15 cellular contexts compared by ENCODE assay signal in the genomic region with DNA sequence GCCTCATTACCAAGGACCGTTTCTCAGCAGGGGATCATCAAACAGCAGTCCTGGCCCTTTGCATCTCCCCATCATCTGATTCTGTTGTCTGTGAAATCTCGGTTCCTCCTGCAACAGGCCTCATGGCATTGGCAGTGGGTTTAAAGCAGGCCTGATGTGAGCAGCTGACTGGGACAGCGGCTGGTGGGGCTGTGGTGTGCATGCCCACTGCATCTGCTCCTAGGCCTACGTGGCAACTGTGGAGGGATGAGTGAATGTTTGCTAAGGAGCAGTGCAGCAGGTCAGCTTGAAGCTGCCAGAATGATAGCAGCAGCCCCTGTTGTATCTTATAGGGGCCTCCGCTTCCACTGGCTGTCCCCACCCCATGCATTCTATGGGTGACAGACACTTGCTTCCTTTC.
DNase-seq lines count a peak whose midpoint lies in the region; ATAC-seq and TF ChIP-seq lines count a peak whose summit lies in the region.
"Had no signal": no experiment of that assay in that cellular context is flagged by ENCODE, and none has a peak within 500 bp of the region (broad histone marks: within the 10 kb centered on the region; RNA-seq: fewer than 3 reads in every experiment).

No MANE protein-coding gene starts in this region.

- no peaks in the 10 kb centered on the region for H3K36me3 ChIP-seq in neural cell (ENCODE audit: insufficient read depth, low read length)
- H3K36me3 ChIP-seq in CD8-positive, alpha-beta memory T cell (ENCODE audit: insufficient read depth, low read length): no peaks in the 10 kb centered on the region

- H3K4me3 ChIP-seq in neural cell (ENCODE audit: low read length): no peak overlapping the region
- no peak overlapping the region for H3K4me3 ChIP-seq in CD8-positive, alpha-beta memory T cell (ENCODE audit: low read length)
- H3K4me3 ChIP-seq: A549, GM23248 had no signal

- H3K27ac Mint-ChIP-seq in activated CD4-positive, alpha-beta T cell treated with anti-CD3 and anti-CD28 coated beads, Interleukin-2, amount 10 ng/mL, durations not matched to agents 7 days and 5 days: peak overlapping the region; percentile 47
- H3K27ac Mint-ChIP-seq in CD8-positive, alpha-beta memory T cell: no peak overlapping the region
- H3K27ac Mint-ChIP-seq in nephron progenitor cell: no peak overlapping the region
- H3K27ac Mint-ChIP-seq: CD4-positive, CD25-positive, alpha-beta regulatory T cell; HFFc6 had no signal

- no peak overlapping the region for H3K4me3 Mint-ChIP-seq in activated CD4-positive, alpha-beta T cell treated with anti-CD3 and anti-CD28 coated beads, Interleukin-2, amount 10 ng/mL, durations not matched to agents 7 days and 5 days
- no peak overlapping the region for H3K4me3 Mint-ChIP-seq in CD8-positive, alpha-beta memory T cell
- no peak overlapping the region for H3K4me3 Mint-ChIP-seq in nephron progenitor cell
- H3K4me3 Mint-ChIP-seq: CD4-positive, CD25-positive, alpha-beta regulatory T cell; HFFc6 had no signal

- POLR2A ChIA-PET in activated CD4-positive, alpha-beta T cell treated with anti-CD3 and anti-CD28 coated beads, Interleukin-2, amount 10 ng/mL, durations not matched to agents 7 days and 5 days (lab: Charles Lee): no interaction called here
- POLR2A ChIA-PET in CD8-positive, alpha-beta memory T cell (lab: Charles Lee): no interaction called here

- no peaks in the 10 kb centered on the region for H3K9me3 ChIP-seq in neural cell (ENCODE audit: low read length)
- no peaks in the 10 kb centered on the region for H3K9me3 ChIP-seq in CD8-positive, alpha-beta memory T cell (ENCODE audit: low read length)
- H3K9me3 ChIP-seq: A549, Caco-2 had no signal

- no peaks in the 10 kb centered on the region for H3K4me1 ChIP-seq in CD8-positive, alpha-beta memory T cell (ENCODE audit: insufficient read depth, low read length)
- H3K4me1 ChIP-seq: A549 had no signal

- no peak overlapping the region for H2AFZ ChIP-seq in neural cell (ENCODE audit: low read depth, low read length)
- H2AFZ ChIP-seq: GM23248 had no signal

- CTCF ChIA-PET in activated CD4-positive, alpha-beta T cell treated with anti-CD3 and anti-CD28 coated beads, Interleukin-2, amount 10 ng/mL, durations not matched to agents 7 days and 5 days (lab: Charles Lee): no interaction called here
- CTCF ChIA-PET in CD8-positive, alpha-beta memory T cell (lab: Charles Lee): no interaction called here

- H3K27me3 ChIP-seq in neural cell (ENCODE audit: insufficient read depth, low read depth, low read length): no peaks in the 10 kb centered on the region
- H3K27me3 ChIP-seq in CD8-positive, alpha-beta memory T cell (ENCODE audit: insufficient read depth, low read length, poor library complexity, severe bottlenecking): no peaks in the 10 kb centered on the region

- no peak overlapping the region for H3K4me2 ChIP-seq in neural cell (ENCODE audit: low read length)
- H3K4me2 ChIP-seq: A549 had no signal

- H3K4me1 Mint-ChIP-seq in activated CD4-positive, alpha-beta T cell treated with anti-CD3 and anti-CD28 coated beads, Interleukin-2, amount 10 ng/mL, durations not matched to agents 7 days and 5 days: no peaks in the 10 kb centered on the region
- peaks cover 0 to 2% (median 0%) of the 10 kb centered on the region in 3 donors for H3K4me1 Mint-ChIP-seq in CD8-positive, alpha-beta memory T cell
- peaks cover 24% of the 10 kb centered on the region for H3K4me1 Mint-ChIP-seq in nephron progenitor cell

- H3K27ac ChIP-seq in cingulate gyrus (ENCODE audit: low read depth, low read length) (peak overlapping the region; percentile 13), neural cell (ENCODE audit: low read length) (peak overlapping the region; percentile 35)
- H3K27ac ChIP-seq in CD8-positive, alpha-beta memory T cell (ENCODE audit: low read depth, low read length): no peak overlapping the region
- H3K27ac ChIP-seq: 22Rv1, A549, GM23248 had no signal

- DNase-seq in activated CD4-positive, alpha-beta T cell treated with anti-CD3 and anti-CD28 coated beads, Interleukin-2, amount 10 ng/mL, durations not matched to agents 7 days and 5 days: no peak
- DNase-seq in activated CD4-positive, alpha-beta T cell treated with anti-CD3 and anti-CD28 coated beads for 1 hour: no peak
- DNase-seq in CD8-positive, alpha-beta memory T cell: no peak
- DNase-seq in nephron progenitor cell: no peak
- DNase-seq: C1 segment of cervical spinal cord; Caco-2; CD4-positive, CD25-positive, alpha-beta regulatory T cell; GM23248; HFFc6 had no signal

- peaks cover 3% of the 10 kb centered on the region for H3K9me3 Mint-ChIP-seq in activated CD4-positive, alpha-beta T cell treated with anti-CD3 and anti-CD28 coated beads, Interleukin-2, amount 10 ng/mL, durations not matched to agents 7 days and 5 days
- H3K9me3 Mint-ChIP-seq in CD8-positive, alpha-beta memory T cell: peaks cover 0 to 9% (median 4%) of the 10 kb centered on the region in 5 donors
- peaks cover 26% of the 10 kb centered on the region for H3K9me3 Mint-ChIP-seq in nephron progenitor cell
- H3K9me3 Mint-ChIP-seq: HFFc6 had no signal

- no peak for ATAC-seq in GM21447 (IDR thresholded peaks at IDR 0.05; ENCODE audit: unreplicated experiment)
- ATAC-seq: A549, HCT116 had no signal

- no peak for TF ChIP-seq RAD21 in neural cell (conservative IDR thresholded peaks at IDR 0.05)

- H3F3A ChIP-seq in neural cell (ENCODE audit: insufficient read depth, low read length, poor library complexity, severe bottlenecking): no peaks in the 10 kb centered on the region

- no peaks in the 10 kb centered on the region for H4K20me1 ChIP-seq in neural cell (ENCODE audit: insufficient read depth)

- H3K79me2 ChIP-seq in neural cell (replicated peaks; ENCODE audit: insufficient read depth, low read length): no peaks in the 10 kb centered on the region

- no peak for TF ChIP-seq EP300 in neural cell (conservative IDR thresholded peaks at IDR 0.05; ENCODE audit: poor library complexity, severe bottlenecking)

- TF ChIP-seq CTCF in neural cell (IDR thresholded peaks at IDR 0.05; ENCODE audit: poor library complexity, severe bottlenecking) (no peak), nephron progenitor cell (IDR thresholded peaks at IDR 0.05) (no peak)

- no peaks in the 10 kb centered on the region for H3K36me3 Mint-ChIP-seq in activated CD4-positive, alpha-beta T cell treated with anti-CD3 and anti-CD28 coated beads, Interleukin-2, amount 10 ng/mL, durations not matched to agents 7 days and 5 days (ENCODE audit: low read depth)
- peaks cover 4 to 21% (median 5%) of the 10 kb centered on the region in 3 donors for H3K36me3 Mint-ChIP-seq in CD8-positive, alpha-beta memory T cell
- H3K36me3 Mint-ChIP-seq in nephron progenitor cell (ENCODE audit: low read depth): peaks cover 17% of the 10 kb centered on the region

- H3K9ac ChIP-seq in neural cell (ENCODE audit: low read length): no peak overlapping the region
- H3K9ac ChIP-seq: GM23248 had no signal

- no peaks in the 10 kb centered on the region for H3K9me2 ChIP-seq in neural cell (ENCODE audit: insufficient read depth, low read length)

- no peaks in the 10 kb centered on the region for H3K27me3 Mint-ChIP-seq in activated CD4-positive, alpha-beta T cell treated with anti-CD3 and anti-CD28 coated beads, Interleukin-2, amount 10 ng/mL, durations not matched to agents 7 days and 5 days
- no peaks in the 10 kb centered on the region for H3K27me3 Mint-ChIP-seq in CD8-positive, alpha-beta memory T cell
- peaks cover 2% of the 10 kb centered on the region for H3K27me3 Mint-ChIP-seq in nephron progenitor cell (ENCODE audit: low read depth, poor library complexity)
- H3K27me3 Mint-ChIP-seq: CD4-positive, CD25-positive, alpha-beta regulatory T cell had no signal

TF ChIP-seq in neural cell, 6 proteins besides CTCF, POLR2A, EP300 and RAD21:
- TF ChIP-seq, protein P1, sequence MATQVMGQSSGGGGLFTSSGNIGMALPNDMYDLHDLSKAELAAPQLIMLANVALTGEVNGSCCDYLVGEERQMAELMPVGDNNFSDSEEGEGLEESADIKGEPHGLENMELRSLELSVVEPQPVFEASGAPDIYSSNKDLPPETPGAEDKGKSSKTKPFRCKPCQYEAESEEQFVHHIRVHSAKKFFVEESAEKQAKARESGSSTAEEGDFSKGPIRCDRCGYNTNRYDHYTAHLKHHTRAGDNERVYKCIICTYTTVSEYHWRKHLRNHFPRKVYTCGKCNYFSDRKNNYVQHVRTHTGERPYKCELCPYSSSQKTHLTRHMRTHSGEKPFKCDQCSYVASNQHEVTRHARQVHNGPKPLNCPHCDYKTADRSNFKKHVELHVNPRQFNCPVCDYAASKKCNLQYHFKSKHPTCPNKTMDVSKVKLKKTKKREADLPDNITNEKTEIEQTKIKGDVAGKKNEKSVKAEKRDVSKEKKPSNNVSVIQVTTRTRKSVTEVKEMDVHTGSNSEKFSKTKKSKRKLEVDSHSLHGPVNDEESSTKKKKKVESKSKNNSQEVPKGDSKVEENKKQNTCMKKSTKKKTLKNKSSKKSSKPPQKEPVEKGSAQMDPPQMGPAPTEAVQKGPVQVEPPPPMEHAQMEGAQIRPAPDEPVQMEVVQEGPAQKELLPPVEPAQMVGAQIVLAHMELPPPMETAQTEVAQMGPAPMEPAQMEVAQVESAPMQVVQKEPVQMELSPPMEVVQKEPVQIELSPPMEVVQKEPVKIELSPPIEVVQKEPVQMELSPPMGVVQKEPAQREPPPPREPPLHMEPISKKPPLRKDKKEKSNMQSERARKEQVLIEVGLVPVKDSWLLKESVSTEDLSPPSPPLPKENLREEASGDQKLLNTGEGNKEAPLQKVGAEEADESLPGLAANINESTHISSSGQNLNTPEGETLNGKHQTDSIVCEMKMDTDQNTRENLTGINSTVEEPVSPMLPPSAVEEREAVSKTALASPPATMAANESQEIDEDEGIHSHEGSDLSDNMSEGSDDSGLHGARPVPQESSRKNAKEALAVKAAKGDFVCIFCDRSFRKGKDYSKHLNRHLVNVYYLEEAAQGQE (IDR thresholded peaks at IDR 0.05; ENCODE audit: borderline replicate concordance): no peak
- TF ChIP-seq POLR2AphosphoS5 (IDR thresholded peaks at IDR 0.05): no peak
- no peak for TF ChIP-seq SMC3 (conservative IDR thresholded peaks at IDR 0.05; ENCODE audit: poor library complexity)
- TF ChIP-seq MXI1 (conservative IDR thresholded peaks at IDR 0.05; ENCODE audit: poor library complexity, severe bottlenecking): no peak
- no peak for TF ChIP-seq EZH2 (IDR thresholded peaks at IDR 0.05; ENCODE audit: borderline replicate concordance, insufficient read depth, low read length, poor library complexity, severe bottlenecking)
- no peak for TF ChIP-seq TAF1 (IDR thresholded peaks at IDR 0.05; ENCODE audit: low read depth)
